Comparison of ENCODE assay signal across 1 cellular context in genomic region chr5:133994297-133994989, GRCh38.
TF ChIP-seq lines count a peak whose summit lies in the region.

No MANE protein-coding gene starts in this region.

TF ChIP-seq in GM23338, 12 proteins besides CTCF, POLR2A, EP300 and RAD21 (continued from another document):
- TF ChIP-seq POLR2AphosphoS5 (IDR thresholded peaks at IDR 0.05; ENCODE audit: low read depth), result no peak
- no peak for TF ChIP-seq EZH2phosphoT487 (IDR thresholded peaks at IDR 0.05; ENCODE audit: unreplicated experiment)
- TF ChIP-seq ZNF331 (CRISPR knock-in tag; IDR thresholded peaks at IDR 0.05; ENCODE audit: low read depth), result no peak
- TF ChIP-seq REST (IDR thresholded peaks at IDR 0.05; ENCODE audit: unreplicated experiment), result no peak
- TF ChIP-seq ZNF114 (CRISPR knock-in tag; IDR thresholded peaks at IDR 0.05), result no peak
- TF ChIP-seq CREB1 (CRISPR knock-in tag; IDR thresholded peaks at IDR 0.05; ENCODE audit: low read depth), result no peak
